8 cellular contexts compared by ENCODE assay signal in genomic region chr1:155308493-155309422, GRCh38.
A peak's percentile ranks its signal among the peaks of the same experiment; 100 is the strongest.
DNase-seq lines count a peak whose midpoint lies in the region; ATAC-seq and FAIRE-seq lines count a peak whose summit lies in the region.

FDPS (plus strand) TSS chr1:155308866; CDS start chr1:155309790, 924 bp downstream.

- ATAC-seq in GM21367 (IDR thresholded peaks at IDR 0.05; ENCODE audit: unreplicated experiment) (peak; percentile 88), memory B cell (ENCODE audit: low read depth) (peak; percentile 95)
- ATAC-seq in effector memory CD8-positive, alpha-beta T cell (replicated peaks) = peak; percentile 97

- peaks cover 26 to 35% of the 10 kb centered on the region in 2 donors for H3K4me1 Mint-ChIP-seq in effector memory CD8-positive, alpha-beta T cell (ENCODE audit: low read depth in 2 of 2)
- peaks cover 6% of the 10 kb centered on the region for H3K4me1 Mint-ChIP-seq in memory B cell

- H3K27ac Mint-ChIP-seq in effector memory CD8-positive, alpha-beta T cell = peak within 1 kb of the TSS; percentile 97
- H3K27ac Mint-ChIP-seq in memory B cell = peak within 1 kb of the TSS; percentile 94

- H3K27me3 Mint-ChIP-seq in effector memory CD8-positive, alpha-beta T cell = no peaks in the 10 kb centered on the region
- H3K27me3 Mint-ChIP-seq in memory B cell = no peaks in the 10 kb centered on the region

- H3K36me3 Mint-ChIP-seq in effector memory CD8-positive, alpha-beta T cell (ENCODE audit: insufficient read depth) = peaks cover 21% of the 10 kb centered on the region
- H3K36me3 Mint-ChIP-seq in memory B cell = peaks cover 13% of the 10 kb centered on the region

- no peaks in the 10 kb centered on the region for H3K9me3 Mint-ChIP-seq in effector memory CD8-positive, alpha-beta T cell
- no peaks in the 10 kb centered on the region for H3K9me3 Mint-ChIP-seq in memory B cell

- FAIRE-seq in HTR-8/SVneo (lab: Jason Lieb, UNC) = peak; percentile 85

- peak; percentile 98 for DNase-seq in COLO829 (ENCODE audit: low spot score)
- DNase-seq in HTR-8/SVneo (ENCODE audit: insufficient read length, low spot score) = peak; percentile 95
- peak; percentile 99 for DNase-seq in NOMO-1 treated with dmso at 0.1 percent for 144 hours (lab: John Stamatoyannopoulos, UW; ENCODE audit: unreplicated experiment)
- DNase-seq in activated CD8-positive, alpha-beta memory T cell treated with anti-CD3 and anti-CD28 coated beads for 48 hours (ENCODE audit: low read depth in 2 of 3, low spot score in 2 of 3) = peak; percentile 68 to 94 (median 85)
- DNase-seq in effector memory CD8-positive, alpha-beta T cell = peak; percentile 92 to 94 (median 94)
- peak; percentile 82 to 93 for DNase-seq in memory B cell (ENCODE audit: low spot score in 2 of 2)
- peak; percentile 92 for DNase-seq in stimulated activated CD8-positive, alpha-beta memory T cell treated with anti-CD3 and anti-CD28 coated beads, Interleukin-12 subunit alpha, Interleukin-12 subunit beta, amount 100 ng/mL, for 24 hours (ENCODE audit: extremely low read depth)

- H3K4me3 Mint-ChIP-seq in effector memory CD8-positive, alpha-beta T cell = peak within 1 kb of the TSS; percentile 94 to 95
- peak within 1 kb of the TSS; percentile 94 for H3K4me3 Mint-ChIP-seq in memory B cell

Comparison
In these comparisons a context has a peak if more than half of its experiments do, and no peak if none do; other contexts are left out.
1. Peak in every context shown above with its lines: DNase-seq and ATAC-seq.